Comparison of ENCODE assay signal across 1 cellular context in the genomic region with DNA sequence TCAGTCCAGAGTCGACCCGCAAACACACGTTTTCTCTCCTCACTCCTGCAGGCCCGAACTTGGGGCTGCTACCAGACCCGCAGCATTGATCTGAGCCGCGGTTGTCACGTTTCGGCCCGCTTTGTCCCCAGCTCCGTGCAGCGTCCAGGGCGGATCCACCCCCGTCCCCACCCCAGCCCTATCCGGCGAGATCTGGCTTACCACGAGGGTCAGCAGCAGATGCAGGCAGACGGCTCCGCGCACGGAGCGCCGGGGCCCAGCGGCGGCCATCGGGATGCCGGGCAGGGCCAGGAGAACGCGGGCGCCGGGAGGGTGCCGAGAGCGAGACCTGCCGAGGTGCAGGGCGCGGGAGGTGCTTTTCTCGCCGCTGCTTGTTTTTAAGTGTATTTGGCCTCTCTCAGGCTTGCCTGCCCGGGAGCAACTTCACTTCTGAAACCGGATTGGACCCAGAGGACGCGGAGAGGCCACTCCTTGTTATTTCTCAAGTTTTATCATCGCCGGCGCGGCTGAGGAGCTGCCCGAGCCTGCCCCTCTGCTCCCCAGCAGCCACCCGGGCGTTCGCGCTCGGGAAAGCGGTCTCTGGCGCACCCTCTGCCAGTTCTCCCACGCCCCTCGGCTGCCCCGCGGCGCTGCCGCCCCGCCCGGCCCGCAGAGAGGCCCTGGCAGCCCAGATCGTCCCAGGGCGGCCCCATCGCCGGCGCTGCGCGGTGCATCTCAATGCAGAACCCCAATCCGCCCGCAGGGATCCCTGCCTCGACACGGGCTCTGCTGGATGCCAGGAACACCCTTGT.
TF ChIP-seq lines count a peak whose summit lies in the region.

A gene (minus strand): TSS at position 352 of the 791 bp plus-strand sequence. CDS start 82 bp downstream, at position 270.

TF ChIP-seq in HepG2, 621 proteins besides CTCF, POLR2A, EP300 and RAD21 (continued from another document):
- TF ChIP-seq, protein P1, sequence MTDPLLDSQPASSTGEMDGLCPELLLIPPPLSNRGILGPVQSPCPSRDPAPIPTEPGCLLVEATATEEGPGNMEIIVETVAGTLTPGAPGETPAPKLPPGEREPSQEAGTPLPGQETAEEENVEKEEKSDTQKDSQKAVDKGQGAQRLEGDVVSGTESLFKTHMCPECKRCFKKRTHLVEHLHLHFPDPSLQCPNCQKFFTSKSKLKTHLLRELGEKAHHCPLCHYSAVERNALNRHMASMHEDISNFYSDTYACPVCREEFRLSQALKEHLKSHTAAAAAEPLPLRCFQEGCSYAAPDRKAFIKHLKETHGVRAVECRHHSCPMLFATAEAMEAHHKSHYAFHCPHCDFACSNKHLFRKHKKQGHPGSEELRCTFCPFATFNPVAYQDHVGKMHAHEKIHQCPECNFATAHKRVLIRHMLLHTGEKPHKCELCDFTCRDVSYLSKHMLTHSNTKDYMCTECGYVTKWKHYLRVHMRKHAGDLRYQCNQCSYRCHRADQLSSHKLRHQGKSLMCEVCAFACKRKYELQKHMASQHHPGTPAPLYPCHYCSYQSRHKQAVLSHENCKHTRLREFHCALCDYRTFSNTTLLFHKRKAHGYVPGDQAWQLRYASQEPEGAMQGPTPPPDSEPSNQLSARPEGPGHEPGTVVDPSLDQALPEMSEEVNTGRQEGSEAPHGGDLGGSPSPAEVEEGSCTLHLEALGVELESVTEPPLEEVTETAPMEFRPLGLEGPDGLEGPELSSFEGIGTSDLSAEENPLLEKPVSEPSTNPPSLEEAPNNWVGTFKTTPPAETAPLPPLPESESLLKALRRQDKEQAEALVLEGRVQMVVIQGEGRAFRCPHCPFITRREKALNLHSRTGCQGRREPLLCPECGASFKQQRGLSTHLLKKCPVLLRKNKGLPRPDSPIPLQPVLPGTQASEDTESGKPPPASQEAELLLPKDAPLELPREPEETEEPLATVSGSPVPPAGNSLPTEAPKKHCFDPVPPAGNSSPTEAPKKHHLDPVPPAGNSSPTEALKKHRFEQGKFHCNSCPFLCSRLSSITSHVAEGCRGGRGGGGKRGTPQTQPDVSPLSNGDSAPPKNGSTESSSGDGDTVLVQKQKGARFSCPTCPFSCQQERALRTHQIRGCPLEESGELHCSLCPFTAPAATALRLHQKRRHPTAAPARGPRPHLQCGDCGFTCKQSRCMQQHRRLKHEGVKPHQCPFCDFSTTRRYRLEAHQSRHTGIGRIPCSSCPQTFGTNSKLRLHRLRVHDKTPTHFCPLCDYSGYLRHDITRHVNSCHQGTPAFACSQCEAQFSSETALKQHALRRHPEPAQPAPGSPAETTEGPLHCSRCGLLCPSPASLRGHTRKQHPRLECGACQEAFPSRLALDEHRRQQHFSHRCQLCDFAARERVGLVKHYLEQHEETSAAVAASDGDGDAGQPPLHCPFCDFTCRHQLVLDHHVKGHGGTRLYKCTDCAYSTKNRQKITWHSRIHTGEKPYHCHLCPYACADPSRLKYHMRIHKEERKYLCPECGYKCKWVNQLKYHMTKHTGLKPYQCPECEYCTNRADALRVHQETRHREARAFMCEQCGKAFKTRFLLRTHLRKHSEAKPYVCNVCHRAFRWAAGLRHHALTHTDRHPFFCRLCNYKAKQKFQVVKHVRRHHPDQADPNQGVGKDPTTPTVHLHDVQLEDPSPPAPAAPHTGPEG (CRISPR knock-in tag; IDR thresholded peaks at IDR 0.05) = peak; percentile 46; the same call in 1 of the 2 replicates
- TF ChIP-seq CEBPB (IDR thresholded peaks at IDR 0.05; ENCODE audit: borderline replicate concordance, low read depth, low read length) = no peak
- TF ChIP-seq, protein P2, sequence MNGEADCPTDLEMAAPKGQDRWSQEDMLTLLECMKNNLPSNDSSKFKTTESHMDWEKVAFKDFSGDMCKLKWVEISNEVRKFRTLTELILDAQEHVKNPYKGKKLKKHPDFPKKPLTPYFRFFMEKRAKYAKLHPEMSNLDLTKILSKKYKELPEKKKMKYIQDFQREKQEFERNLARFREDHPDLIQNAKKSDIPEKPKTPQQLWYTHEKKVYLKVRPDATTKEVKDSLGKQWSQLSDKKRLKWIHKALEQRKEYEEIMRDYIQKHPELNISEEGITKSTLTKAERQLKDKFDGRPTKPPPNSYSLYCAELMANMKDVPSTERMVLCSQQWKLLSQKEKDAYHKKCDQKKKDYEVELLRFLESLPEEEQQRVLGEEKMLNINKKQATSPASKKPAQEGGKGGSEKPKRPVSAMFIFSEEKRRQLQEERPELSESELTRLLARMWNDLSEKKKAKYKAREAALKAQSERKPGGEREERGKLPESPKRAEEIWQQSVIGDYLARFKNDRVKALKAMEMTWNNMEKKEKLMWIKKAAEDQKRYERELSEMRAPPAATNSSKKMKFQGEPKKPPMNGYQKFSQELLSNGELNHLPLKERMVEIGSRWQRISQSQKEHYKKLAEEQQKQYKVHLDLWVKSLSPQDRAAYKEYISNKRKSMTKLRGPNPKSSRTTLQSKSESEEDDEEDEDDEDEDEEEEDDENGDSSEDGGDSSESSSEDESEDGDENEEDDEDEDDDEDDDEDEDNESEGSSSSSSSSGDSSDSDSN (CRISPR knock-in tag; IDR thresholded peaks at IDR 0.05) = peak; percentile 63; the same call in 1 of the 2 replicates
- TF ChIP-seq KMT2A (CRISPR knock-in tag; IDR thresholded peaks at IDR 0.05) = no peak
- no peak for TF ChIP-seq PHF8 (CRISPR knock-in tag; IDR thresholded peaks at IDR 0.05)
- peak; percentile 29; the same call in 1 of the 2 replicates for TF ChIP-seq PHF21A (CRISPR knock-in tag; IDR thresholded peaks at IDR 0.05)
- no peak for TF ChIP-seq EED (CRISPR knock-in tag; IDR thresholded peaks at IDR 0.05)
- TF ChIP-seq, protein P3, sequence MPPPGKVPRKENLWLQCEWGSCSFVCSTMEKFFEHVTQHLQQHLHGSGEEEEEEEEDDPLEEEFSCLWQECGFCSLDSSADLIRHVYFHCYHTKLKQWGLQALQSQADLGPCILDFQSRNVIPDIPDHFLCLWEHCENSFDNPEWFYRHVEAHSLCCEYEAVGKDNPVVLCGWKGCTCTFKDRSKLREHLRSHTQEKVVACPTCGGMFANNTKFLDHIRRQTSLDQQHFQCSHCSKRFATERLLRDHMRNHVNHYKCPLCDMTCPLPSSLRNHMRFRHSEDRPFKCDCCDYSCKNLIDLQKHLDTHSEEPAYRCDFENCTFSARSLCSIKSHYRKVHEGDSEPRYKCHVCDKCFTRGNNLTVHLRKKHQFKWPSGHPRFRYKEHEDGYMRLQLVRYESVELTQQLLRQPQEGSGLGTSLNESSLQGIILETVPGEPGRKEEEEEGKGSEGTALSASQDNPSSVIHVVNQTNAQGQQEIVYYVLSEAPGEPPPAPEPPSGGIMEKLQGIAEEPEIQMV (CRISPR knock-in tag; IDR thresholded peaks at IDR 0.05; ENCODE audit: low read depth) = no peak
- TF ChIP-seq, protein P4, sequence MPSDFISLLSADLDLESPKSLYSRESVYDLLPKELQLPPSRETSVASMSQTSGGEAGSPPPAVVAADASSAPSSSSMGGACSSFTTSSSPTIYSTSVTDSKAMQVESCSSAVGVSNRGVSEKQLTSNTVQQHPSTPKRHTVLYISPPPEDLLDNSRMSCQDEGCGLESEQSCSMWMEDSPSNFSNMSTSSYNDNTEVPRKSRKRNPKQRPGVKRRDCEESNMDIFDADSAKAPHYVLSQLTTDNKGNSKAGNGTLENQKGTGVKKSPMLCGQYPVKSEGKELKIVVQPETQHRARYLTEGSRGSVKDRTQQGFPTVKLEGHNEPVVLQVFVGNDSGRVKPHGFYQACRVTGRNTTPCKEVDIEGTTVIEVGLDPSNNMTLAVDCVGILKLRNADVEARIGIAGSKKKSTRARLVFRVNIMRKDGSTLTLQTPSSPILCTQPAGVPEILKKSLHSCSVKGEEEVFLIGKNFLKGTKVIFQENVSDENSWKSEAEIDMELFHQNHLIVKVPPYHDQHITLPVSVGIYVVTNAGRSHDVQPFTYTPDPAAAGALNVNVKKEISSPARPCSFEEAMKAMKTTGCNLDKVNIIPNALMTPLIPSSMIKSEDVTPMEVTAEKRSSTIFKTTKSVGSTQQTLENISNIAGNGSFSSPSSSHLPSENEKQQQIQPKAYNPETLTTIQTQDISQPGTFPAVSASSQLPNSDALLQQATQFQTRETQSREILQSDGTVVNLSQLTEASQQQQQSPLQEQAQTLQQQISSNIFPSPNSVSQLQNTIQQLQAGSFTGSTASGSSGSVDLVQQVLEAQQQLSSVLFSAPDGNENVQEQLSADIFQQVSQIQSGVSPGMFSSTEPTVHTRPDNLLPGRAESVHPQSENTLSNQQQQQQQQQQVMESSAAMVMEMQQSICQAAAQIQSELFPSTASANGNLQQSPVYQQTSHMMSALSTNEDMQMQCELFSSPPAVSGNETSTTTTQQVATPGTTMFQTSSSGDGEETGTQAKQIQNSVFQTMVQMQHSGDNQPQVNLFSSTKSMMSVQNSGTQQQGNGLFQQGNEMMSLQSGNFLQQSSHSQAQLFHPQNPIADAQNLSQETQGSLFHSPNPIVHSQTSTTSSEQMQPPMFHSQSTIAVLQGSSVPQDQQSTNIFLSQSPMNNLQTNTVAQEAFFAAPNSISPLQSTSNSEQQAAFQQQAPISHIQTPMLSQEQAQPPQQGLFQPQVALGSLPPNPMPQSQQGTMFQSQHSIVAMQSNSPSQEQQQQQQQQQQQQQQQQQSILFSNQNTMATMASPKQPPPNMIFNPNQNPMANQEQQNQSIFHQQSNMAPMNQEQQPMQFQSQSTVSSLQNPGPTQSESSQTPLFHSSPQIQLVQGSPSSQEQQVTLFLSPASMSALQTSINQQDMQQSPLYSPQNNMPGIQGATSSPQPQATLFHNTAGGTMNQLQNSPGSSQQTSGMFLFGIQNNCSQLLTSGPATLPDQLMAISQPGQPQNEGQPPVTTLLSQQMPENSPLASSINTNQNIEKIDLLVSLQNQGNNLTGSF (CRISPR knock-in tag; IDR thresholded peaks at IDR 0.05) = no peak
- TF ChIP-seq, protein P5, sequence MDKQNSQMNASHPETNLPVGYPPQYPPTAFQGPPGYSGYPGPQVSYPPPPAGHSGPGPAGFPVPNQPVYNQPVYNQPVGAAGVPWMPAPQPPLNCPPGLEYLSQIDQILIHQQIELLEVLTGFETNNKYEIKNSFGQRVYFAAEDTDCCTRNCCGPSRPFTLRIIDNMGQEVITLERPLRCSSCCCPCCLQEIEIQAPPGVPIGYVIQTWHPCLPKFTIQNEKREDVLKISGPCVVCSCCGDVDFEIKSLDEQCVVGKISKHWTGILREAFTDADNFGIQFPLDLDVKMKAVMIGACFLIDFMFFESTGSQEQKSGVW (CRISPR knock-in tag; IDR thresholded peaks at IDR 0.05; ENCODE audit: borderline replicate concordance) = no peak
- TF ChIP-seq, protein P6, sequence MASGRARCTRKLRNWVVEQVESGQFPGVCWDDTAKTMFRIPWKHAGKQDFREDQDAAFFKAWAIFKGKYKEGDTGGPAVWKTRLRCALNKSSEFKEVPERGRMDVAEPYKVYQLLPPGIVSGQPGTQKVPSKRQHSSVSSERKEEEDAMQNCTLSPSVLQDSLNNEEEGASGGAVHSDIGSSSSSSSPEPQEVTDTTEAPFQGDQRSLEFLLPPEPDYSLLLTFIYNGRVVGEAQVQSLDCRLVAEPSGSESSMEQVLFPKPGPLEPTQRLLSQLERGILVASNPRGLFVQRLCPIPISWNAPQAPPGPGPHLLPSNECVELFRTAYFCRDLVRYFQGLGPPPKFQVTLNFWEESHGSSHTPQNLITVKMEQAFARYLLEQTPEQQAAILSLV (CRISPR knock-in tag; IDR thresholded peaks at IDR 0.05; ENCODE audit: borderline replicate concordance) = peak; percentile 51; the same call in 1 of the 2 replicates
- no peak for TF ChIP-seq ZNF234 (CRISPR knock-in tag; conservative IDR thresholded peaks at IDR 0.05)
- no peak for TF ChIP-seq NKX3-1 (CRISPR knock-in tag; IDR thresholded peaks at IDR 0.05)
- TF ChIP-seq YEATS4 (CRISPR knock-in tag; IDR thresholded peaks at IDR 0.05; ENCODE audit: borderline replicate concordance) = 0 out of 2 replicates have a peak, but pooled peaks have one; percentile 30
- 0 out of 2 replicates have a peak, but pooled peaks have one; percentile 20 for TF ChIP-seq KDM5B (CRISPR knock-in tag; IDR thresholded peaks at IDR 0.05; ENCODE audit: borderline replicate concordance)
- TF ChIP-seq, protein P7, sequence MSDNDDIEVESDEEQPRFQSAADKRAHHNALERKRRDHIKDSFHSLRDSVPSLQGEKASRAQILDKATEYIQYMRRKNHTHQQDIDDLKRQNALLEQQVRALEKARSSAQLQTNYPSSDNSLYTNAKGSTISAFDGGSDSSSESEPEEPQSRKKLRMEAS (IDR thresholded peaks at IDR 0.05) = peak; percentile 11; the same call in 1 of the 2 replicates
- TF ChIP-seq ZNF550 (CRISPR knock-in tag; IDR thresholded peaks at IDR 0.05; ENCODE audit: borderline replicate concordance) = no peak
- no peak for TF ChIP-seq SMC3 (IDR thresholded peaks at IDR 0.05; ENCODE audit: low read length)
- peak; percentile 32; the same call in 1 of the 2 replicates for TF ChIP-seq ZFX (CRISPR knock-in tag; IDR thresholded peaks at IDR 0.05; ENCODE audit: low read depth)
- TF ChIP-seq ZBTB7A (CRISPR knock-in tag; IDR thresholded peaks at IDR 0.05) = no peak
- TF ChIP-seq, protein P8, sequence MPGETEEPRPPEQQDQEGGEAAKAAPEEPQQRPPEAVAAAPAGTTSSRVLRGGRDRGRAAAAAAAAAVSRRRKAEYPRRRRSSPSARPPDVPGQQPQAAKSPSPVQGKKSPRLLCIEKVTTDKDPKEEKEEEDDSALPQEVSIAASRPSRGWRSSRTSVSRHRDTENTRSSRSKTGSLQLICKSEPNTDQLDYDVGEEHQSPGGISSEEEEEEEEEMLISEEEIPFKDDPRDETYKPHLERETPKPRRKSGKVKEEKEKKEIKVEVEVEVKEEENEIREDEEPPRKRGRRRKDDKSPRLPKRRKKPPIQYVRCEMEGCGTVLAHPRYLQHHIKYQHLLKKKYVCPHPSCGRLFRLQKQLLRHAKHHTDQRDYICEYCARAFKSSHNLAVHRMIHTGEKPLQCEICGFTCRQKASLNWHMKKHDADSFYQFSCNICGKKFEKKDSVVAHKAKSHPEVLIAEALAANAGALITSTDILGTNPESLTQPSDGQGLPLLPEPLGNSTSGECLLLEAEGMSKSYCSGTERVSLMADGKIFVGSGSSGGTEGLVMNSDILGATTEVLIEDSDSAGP (CRISPR knock-in tag; IDR thresholded peaks at IDR 0.05; ENCODE audit: borderline replicate concordance) = peak; percentile 58; the same call in 1 of the 2 replicates
- TF ChIP-seq, protein P9, sequence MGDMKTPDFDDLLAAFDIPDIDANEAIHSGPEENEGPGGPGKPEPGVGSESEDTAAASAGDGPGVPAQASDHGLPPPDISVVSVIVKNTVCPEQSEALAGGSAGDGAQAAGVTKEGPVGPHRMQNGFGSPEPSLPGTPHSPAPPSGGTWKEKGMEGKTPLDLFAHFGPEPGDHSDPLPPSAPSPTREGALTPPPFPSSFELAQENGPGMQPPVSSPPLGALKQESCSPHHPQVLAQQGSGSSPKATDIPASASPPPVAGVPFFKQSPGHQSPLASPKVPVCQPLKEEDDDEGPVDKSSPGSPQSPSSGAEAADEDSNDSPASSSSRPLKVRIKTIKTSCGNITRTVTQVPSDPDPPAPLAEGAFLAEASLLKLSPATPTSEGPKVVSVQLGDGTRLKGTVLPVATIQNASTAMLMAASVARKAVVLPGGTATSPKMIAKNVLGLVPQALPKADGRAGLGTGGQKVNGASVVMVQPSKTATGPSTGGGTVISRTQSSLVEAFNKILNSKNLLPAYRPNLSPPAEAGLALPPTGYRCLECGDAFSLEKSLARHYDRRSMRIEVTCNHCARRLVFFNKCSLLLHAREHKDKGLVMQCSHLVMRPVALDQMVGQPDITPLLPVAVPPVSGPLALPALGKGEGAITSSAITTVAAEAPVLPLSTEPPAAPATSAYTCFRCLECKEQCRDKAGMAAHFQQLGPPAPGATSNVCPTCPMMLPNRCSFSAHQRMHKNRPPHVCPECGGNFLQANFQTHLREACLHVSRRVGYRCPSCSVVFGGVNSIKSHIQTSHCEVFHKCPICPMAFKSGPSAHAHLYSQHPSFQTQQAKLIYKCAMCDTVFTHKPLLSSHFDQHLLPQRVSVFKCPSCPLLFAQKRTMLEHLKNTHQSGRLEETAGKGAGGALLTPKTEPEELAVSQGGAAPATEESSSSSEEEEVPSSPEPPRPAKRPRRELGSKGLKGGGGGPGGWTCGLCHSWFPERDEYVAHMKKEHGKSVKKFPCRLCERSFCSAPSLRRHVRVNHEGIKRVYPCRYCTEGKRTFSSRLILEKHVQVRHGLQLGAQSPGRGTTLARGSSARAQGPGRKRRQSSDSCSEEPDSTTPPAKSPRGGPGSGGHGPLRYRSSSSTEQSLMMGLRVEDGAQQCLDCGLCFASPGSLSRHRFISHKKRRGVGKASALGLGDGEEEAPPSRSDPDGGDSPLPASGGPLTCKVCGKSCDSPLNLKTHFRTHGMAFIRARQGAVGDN (CRISPR knock-in tag; IDR thresholded peaks at IDR 0.05) = peak; percentile 48; the same call in 1 of the 2 replicates
